Comparison of ENCODE assay signal across 22 cellular contexts in the genomic region with DNA sequence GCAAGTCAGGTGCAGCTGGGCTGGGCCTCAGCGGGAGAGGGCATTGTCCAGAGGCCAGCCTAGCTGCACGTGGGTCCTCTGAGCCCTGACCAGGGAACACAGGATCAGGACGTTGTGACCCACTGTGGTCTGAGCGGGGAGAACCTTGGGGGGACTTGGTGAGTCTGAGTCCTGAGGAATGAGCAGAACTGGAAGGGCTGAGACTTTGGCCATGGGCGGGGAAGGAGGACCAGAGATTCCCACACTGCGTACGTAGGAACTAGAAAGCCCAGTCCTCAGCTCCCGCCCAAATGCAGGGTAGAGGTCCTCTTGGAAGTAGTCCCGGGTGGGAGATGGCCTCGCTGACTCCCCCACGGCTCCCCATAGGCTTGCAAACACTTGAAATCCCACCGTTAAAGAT. TPM values are rescaled to one million over a fixed set of nuclear protein-coding genes. Genes with fewer than 3 reads are reported as not detected.
"Had no signal": no experiment of that assay in that cellular context is flagged by ENCODE, and none has a peak within 500 bp of the region (broad histone marks: within the 10 kb centered on the region; RNA-seq: fewer than 3 reads in every experiment).

No MANE protein-coding gene starts in this region.

- H3K9me3 ChIP-seq: MG63, SK-N-SH had no signal

- H3K9ac ChIP-seq: SK-N-SH had no signal

- DNase-seq: IMR-90; Karpas-422; KG1; MG63; NCI-H1092 treated with DMSO at 0.1 percent for 48 hours; NCI-H1436; NCI-H187 treated with DMSO at 0.1 percent for 48 hours; NCI-H2029 treated with DMSO at 0.1 percent for 48 hours; NCI-H2171 treated with DMSO at 0.1 percent for 48 hours; NCI-H524; NCI-H526 treated with DMSO at 0.1 percent for 48 hours; NCI-H774; NK-92 treated with Interleukin-12 subunit alpha and Interleukin-12 subunit beta, amount 100 ng/mL, for 24 hours; PC-3; SHP77; SK-N-SH had no signal

- H3K27me3 ChIP-seq: MG63 had no signal

- ATAC-seq: Panc1, PC-3 had no signal

- H3K4me2 ChIP-seq: SK-N-SH had no signal

- H3K27ac ChIP-seq: RWPE1 had no signal

- H3K36me3 ChIP-seq: MG63 had no signal

- H3K9me2 ChIP-seq: SK-N-SH had no signal

- H3K4me3 ChIP-seq: MG63 had no signal

RNA-seq across cellular contexts. Expression of a gene that starts 42.5 kb away (rescaled TPM):
- total RNA-seq: HT-29, IMR-90, NCI-H460, SK-MEL-5 had no signal

RNA-seq across cellular contexts. Expression of a gene that starts 55.5 kb away (rescaled TPM):
- total RNA-seq: HT-29, IMR-90, NCI-H460, OCI-LY7, PC-3, SK-MEL-5 had no signal
- polyA plus RNA-seq: IMR-90, SK-N-SH had no signal
